In the genomic region with DNA sequence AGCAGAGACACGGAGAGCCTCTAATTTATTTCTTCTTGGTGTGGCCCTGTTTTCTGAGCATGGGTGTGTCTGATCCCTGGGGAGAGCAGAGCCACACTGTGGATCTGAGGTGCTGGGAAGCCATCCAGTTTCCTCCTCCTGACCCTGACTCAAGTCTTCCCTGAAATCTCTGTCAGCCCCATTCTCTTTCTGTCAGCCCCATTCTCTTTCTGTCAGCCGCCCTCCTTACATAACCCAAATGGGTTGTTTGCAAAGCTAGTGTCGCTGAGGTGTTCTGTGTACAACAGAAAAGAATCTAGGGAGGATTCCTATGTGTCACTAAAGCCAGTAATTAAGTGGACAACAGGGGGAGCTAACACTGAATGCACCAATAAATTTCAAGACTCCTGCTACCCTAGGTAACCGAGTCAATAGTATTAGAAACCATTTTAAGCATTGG, we compare ENCODE assay signal across 9 cellular contexts. TPM values are rescaled to one million over a fixed set of nuclear protein-coding genes. Genes with fewer than 3 reads are reported as not detected.
DNase-seq lines count a peak whose midpoint lies in the region; ATAC-seq and TF ChIP-seq lines count a peak whose summit lies in the region.
"Had no signal": no experiment of that assay in that cellular context is flagged by ENCODE, and none has a peak within 500 bp of the region (broad histone marks: within the 10 kb centered on the region; RNA-seq: fewer than 3 reads in every experiment).

No MANE protein-coding gene starts in this region.

- peaks cover 97% of the 10 kb centered on the region for H3K4me1 Mint-ChIP-seq in CD4-positive, alpha-beta T cell (ENCODE audit: low read depth)

- DNase-seq in AML-193 (lab: John Stamatoyannopoulos, UW) (peak; percentile 35 to 53), H7 (peak; percentile 20), WERI-Rb-1 (no peak), left lobe of liver (ENCODE audit: low spot score) (no peak), DMS153 (lab: John Stamatoyannopoulos, UW) (no peak), psoas muscle (no peak)
- DNase-seq in CD4-positive, alpha-beta T cell, result no peak
- DNase-seq: NCI-H187 had no signal

- no peak overlapping the region for H3K27ac ChIP-seq in WERI-Rb-1
- no peak overlapping the region for H3K27ac ChIP-seq in CD4-positive, alpha-beta T cell (ENCODE audit: low read depth, low read length)
- no peak overlapping the region for H3K27ac ChIP-seq in psoas muscle

- no peak overlapping the region for H3K4me3 Mint-ChIP-seq in CD4-positive, alpha-beta T cell

- H3K9me3 ChIP-seq in WERI-Rb-1 (ENCODE audit: severe bottlenecking) (no peaks in the 10 kb centered on the region), psoas muscle (no peaks in the 10 kb centered on the region)
- H3K9me3 ChIP-seq in CD4-positive, alpha-beta T cell (ENCODE audit: control insufficient read depth, low read length), result no peaks in the 10 kb centered on the region

- no peak overlapping the region for H3K27ac Mint-ChIP-seq in CD4-positive, alpha-beta T cell

- peak; percentile 60 for ATAC-seq in left lobe of liver
- ATAC-seq in CD4-positive, alpha-beta T cell (ENCODE audit: poor library complexity), result no peak
- ATAC-seq in GM21723 (IDR thresholded peaks at IDR 0.05; ENCODE audit: unreplicated experiment), result no peak
- no peak for ATAC-seq in psoas muscle

- TF ChIP-seq CTCF in WERI-Rb-1 (IDR thresholded peaks at IDR 0.05; ENCODE audit: low read depth, low read length) (peak; percentile 24; the same call in 1 of the 2 replicates), psoas muscle (IDR thresholded peaks at IDR 0.05) (no peak)
- TF ChIP-seq CTCF in CD4-positive, alpha-beta T cell (IDR thresholded peaks at IDR 0.05), result no peak

- WGBS in psoas muscle, 3 donors, result 75 to 81% (median 77%) methylated on average over 4 of the region's 4 CpGs

- POLR2A ChIA-PET in CD4-positive, alpha-beta T cell (lab: Charles Lee), result interaction anchor here (1.2 kb wide), 1 partner anchor 65 kb away, joined by 3 read pairs; no protein-coding TSS in a partner anchor

- peaks cover 28% of the 10 kb centered on the region for H3K4me1 ChIP-seq in psoas muscle

- H3K9me3 Mint-ChIP-seq in CD4-positive, alpha-beta T cell, result no peaks in the 10 kb centered on the region

- H3K27me3 ChIP-seq in H7 (ENCODE audit: control insufficient read depth, insufficient read depth, low read length) (no peaks in the 10 kb centered on the region), WERI-Rb-1 (ENCODE audit: insufficient read depth, low read depth, severe bottlenecking) (no peaks in the 10 kb centered on the region), psoas muscle (ENCODE audit: insufficient read depth in 3 of 3, low read length in 2 of 3) (no peaks in the 10 kb centered on the region)
- H3K27me3 ChIP-seq in CD4-positive, alpha-beta T cell (ENCODE audit: control insufficient read depth, insufficient read depth, low read length), result no peaks in the 10 kb centered on the region

- intact Hi-C loops in CD4-positive, alpha-beta T cell (cut with DNase I, micrococcal nuclease), result no loop called here
- intact Hi-C loops in psoas muscle (cut with DNase I), result no loop called here

- no peaks in the 10 kb centered on the region for H3K27me3 Mint-ChIP-seq in CD4-positive, alpha-beta T cell

- CTCF ChIA-PET in CD4-positive, alpha-beta T cell (lab: Charles Lee), result interaction anchor here (0.9 kb wide), 1 partner anchor 19 kb away, joined by 3 read pairs; no protein-coding TSS in a partner anchor

- no peak overlapping the region for H3K4me3 ChIP-seq in H7 (ENCODE audit: insufficient read depth, low read depth, low read length)
- H3K4me3 ChIP-seq in WERI-Rb-1 (ENCODE audit: low read depth, low read length), result no peak overlapping the region
- H3K4me3 ChIP-seq in psoas muscle, result no peak overlapping the region

- H3K36me3 Mint-ChIP-seq in CD4-positive, alpha-beta T cell (ENCODE audit: low read depth), result no peaks in the 10 kb centered on the region

- H3K36me3 ChIP-seq in H7 (replicated peaks; ENCODE audit: control insufficient read depth, insufficient read depth, low read length) (no peaks in the 10 kb centered on the region), WERI-Rb-1 (peaks cover 9% of the 10 kb centered on the region), psoas muscle (ENCODE audit: insufficient read depth in 1 of 2, low read depth in 1 of 2) (no peaks in the 10 kb centered on the region)

RNA-seq across cellular contexts. Expression of gene LRCH1, which starts 50.2 kb away (rescaled TPM):
- total RNA-seq in H7 (2014; rRNA removed; shearing (Covaris generic)), result 3.2 and 6.2 TPM in 2 replicates
- 6.0 TPM for total RNA-seq in left lobe of liver
- total RNA-seq in CD4-positive, alpha-beta T cell, result 10 to 100 TPM; 13.4 to 14.7 TPM
- 1 to 10 TPM; 4.1 to 7.9 (median 4.7) TPM for total RNA-seq in psoas muscle
- polyA plus RNA-seq in psoas muscle, result 1 to 10 TPM; 1.7 to 2.6 (median 2.3) TPM

Comparison
In these comparisons a context has a peak if more than half of its experiments do, and no peak if none do; other contexts are left out.
1. DNase-seq: peak in AML-193 (2 of 2) and H7 (single experiment); none in WERI-Rb-1 (single experiment), left lobe of liver (single experiment), CD4-positive, alpha-beta T cell (0 of 10), DMS153 (single experiment) and psoas muscle (0 of 2).